In genomic region chrX:143669395-143669794, GRCh38 we compare ENCODE assay signal across 1 cellular context.
TF ChIP-seq lines count a peak whose summit lies in the region.

No MANE protein-coding gene starts in this region.

TF ChIP-seq in SK-N-SH treated with all-trans-retinoic acid at 6 μM for 48 hours, 23 proteins besides CTCF, POLR2A, EP300 and RAD21 (continued from another document):
- TF ChIP-seq TOX (CRISPR knock-in tag; IDR thresholded peaks at IDR 0.05; ENCODE audit: borderline replicate concordance): no peak
- TF ChIP-seq PATZ1 (CRISPR knock-in tag; IDR thresholded peaks at IDR 0.05; ENCODE audit: borderline replicate concordance): no peak
- TF ChIP-seq ZNF565 (CRISPR knock-in tag; conservative IDR thresholded peaks at IDR 0.05; ENCODE audit: low read depth): no peak
- no peak for TF ChIP-seq CREB5 (CRISPR knock-in tag; IDR thresholded peaks at IDR 0.05; ENCODE audit: low read depth)
- TF ChIP-seq PPARA (CRISPR knock-in tag; IDR thresholded peaks at IDR 0.05; ENCODE audit: borderline replicate concordance): no peak
